ENCODE assay signal across 16 cellular contexts in genomic region chr3:48248095-48248863, GRCh38. TPM values are rescaled to one million over a fixed set of nuclear protein-coding genes. Genes with fewer than 3 reads are reported as not detected.
DNase-seq lines count a peak whose midpoint lies in the region; ATAC-seq, FAIRE-seq and TF ChIP-seq lines count a peak whose summit lies in the region.
"Had no signal": no experiment of that assay in that cellular context is flagged by ENCODE, and none has a peak within 500 bp of the region (broad histone marks: within the 10 kb centered on the region; RNA-seq: fewer than 3 reads in every experiment).

No MANE protein-coding gene starts in this region.

- no peak for FAIRE-seq in HepG2 (lab: Jason Lieb, UNC)
- FAIRE-seq: small intestine had no signal

- no peak overlapping the region for H3K27ac ChIP-seq in HepG2 (ENCODE audit: extremely low read length, insufficient read depth, low read length)
- H3K27ac ChIP-seq in right lobe of liver = no peak overlapping the region
- H3K27ac ChIP-seq: BLaER1, body of pancreas had no signal

- DNase-seq in HepG2 (ENCODE audit: low spot score) (no peak), right lobe of liver (no peak), fibroblast of the aortic adventitia (ENCODE audit: low read depth) (peak; percentile 59), NCI-H748 treated with DMSO at 0.1 percent for 48 hours (lab: John Stamatoyannopoulos, UW) (no peak), COR-L47 (lab: John Stamatoyannopoulos, UW) (no peak)
- DNase-seq in effector CD4-positive, alpha-beta T cell = no peak
- DNase-seq: body of pancreas, H9, KG1, NCI-H1436, NCI-H446 treated with DMSO at 0.1 percent for 48 hours, nucleus accumbens, small intestine had no signal

- H3K4me2 ChIP-seq in HepG2 (ENCODE audit: low read depth, low read length) = no peak overlapping the region
- H3K4me2 ChIP-seq: BLaER1 had no signal

- BruUV-seq in HepG2 (replicated peaks; lab: Mats Ljungman, UMichigan) = TSS peak; percentile 38

- no peak overlapping the region for H2AFZ ChIP-seq in HepG2 (ENCODE audit: low read length)

- H3K79me2 ChIP-seq in HepG2 (ENCODE audit: insufficient read depth, low read length) = no peaks in the 10 kb centered on the region

- TF ChIP-seq POLR2A in HepG2 (IDR thresholded peaks at IDR 0.05; ENCODE audit: insufficient read depth in 1 of 2, low read depth in 2 of 2, low read length in 2 of 2) = no peak
- no peak for TF ChIP-seq POLR2A in right lobe of liver (IDR thresholded peaks at IDR 0.05)

- peaks cover 1 to 5% of the 10 kb centered on the region in 2 experiments; a peak in 2 of 5 replicates for H3K36me3 ChIP-seq in HepG2 (replicated peaks in 1 of 2; ENCODE audit: control insufficient read depth in 1 of 2, insufficient read depth in 2 of 2, low read length in 2 of 2)
- peaks cover 0 to 11% (median 0%) of the 10 kb centered on the region in 4 donors for H3K36me3 ChIP-seq in right lobe of liver

- no peak overlapping the region for H3K4me3 ChIP-seq in HepG2 (replicated peaks in 1 of 3; ENCODE audit: insufficient read depth in 1 of 3, low read depth in 2 of 3, low read length in 3 of 3)
- H3K4me3 ChIP-seq in right lobe of liver = no peak overlapping the region
- no peak overlapping the region for H3K4me3 ChIP-seq in fibroblast of the aortic adventitia (ENCODE audit: low read depth, low read length)
- H3K4me3 ChIP-seq: BLaER1, body of pancreas had no signal

- in situ Hi-C loops in HepG2 (cut with HindIII; ENCODE audit: extremely low pct_ligation_motif_present, low pct_unique_long_range_greater_than_20kb) = no loop called here

- WGBS in HepG2 (ENCODE audit: low lambda C conversion rate) = 97% methylated on average over 4 of the region's 4 CpGs
- WGBS in right lobe of liver (ENCODE audit: insufficient coverage, low coverage, low lambda C conversion rate, missing lambda C conversion rate) = 90% methylated on average over 4 of the region's 4 CpGs

- ATAC-seq in HepG2 = no peak
- no peak for ATAC-seq in right lobe of liver
- ATAC-seq in SK-N-SH treated with all-trans-retinoic acid at 6 μM for 48 hours = peak; percentile 16; the same call in 1 of the 3 replicates
- no peak for ATAC-seq in HG02759 (IDR thresholded peaks at IDR 0.05; ENCODE audit: unreplicated experiment)
- ATAC-seq: body of pancreas had no signal

- TF ChIP-seq EP300 in HepG2 (IDR thresholded peaks at IDR 0.05; ENCODE audit: low read depth in 2 of 2, low read length in 2 of 2) (no peak), HepG2 (CRISPR knock-in tag; IDR thresholded peaks at IDR 0.05; ENCODE audit: borderline replicate concordance) (no peak)

- no peak for TF ChIP-seq CTCF in HepG2 (CRISPR knock-in tag; IDR thresholded peaks at IDR 0.05)
- TF ChIP-seq CTCF in right lobe of liver (IDR thresholded peaks at IDR 0.05) = no peak
- TF ChIP-seq CTCF in fibroblast of the aortic adventitia (IDR thresholded peaks at IDR 0.05; ENCODE audit: insufficient read depth, low read length) = no peak

- no peak for TF ChIP-seq RAD21 in HepG2 (CRISPR knock-in tag; IDR thresholded peaks at IDR 0.05)

- H4K20me1 ChIP-seq in HepG2 (ENCODE audit: insufficient read depth, low read length) = no peaks in the 10 kb centered on the region
- H4K20me1 ChIP-seq: BLaER1 had no signal

- intact Hi-C loops in HepG2 (cut with micrococcal nuclease; ENCODE audit: unreplicated experiment) = no loop called here
- intact Hi-C loops in right lobe of liver (cut with DNase I) = no loop called here

- H3K9me3 ChIP-seq in HepG2 (ENCODE audit: low read length) (no peaks in the 10 kb centered on the region), right lobe of liver (no peaks in the 10 kb centered on the region)
- H3K9me3 ChIP-seq: BLaER1, body of pancreas had no signal

- CTCF ChIA-PET in HepG2 (lab: Yijun Ruan, JAX; ENCODE audit: low intra/inter-chr PET ratio, low total read pairs) = no interaction called here

- no peak overlapping the region for H3K9ac ChIP-seq in HepG2 (ENCODE audit: insufficient read depth, low read depth, low read length)
- H3K9ac ChIP-seq: BLaER1 had no signal

- H3K27me3 ChIP-seq in HepG2 (ENCODE audit: control insufficient read depth in 1 of 2, insufficient read depth in 2 of 2, low read length in 2 of 2) (no peaks in the 10 kb centered on the region), right lobe of liver (no peaks in the 10 kb centered on the region)
- H3K27me3 ChIP-seq: BLaER1, body of pancreas had no signal

- POLR2A ChIA-PET in HepG2 (lab: Yijun Ruan, JAX) = no interaction called here

- H3K4me1 ChIP-seq in HepG2 (ENCODE audit: insufficient read depth, low read length) (0 out of 2 replicates have a peak, but pooled peaks cover 7% of the 10 kb centered on the region), right lobe of liver (no peaks in the 10 kb centered on the region)
- H3K4me1 ChIP-seq: body of pancreas had no signal

RNA-seq across cellular contexts. Expression of gene ZNF589, which starts 7.4 kb away (rescaled TPM):
- total RNA-seq in HepG2 (2016; rRNA removed; fragmentation: Illumina TruSeq; extraction: Trizol) (5.6 and 7.3 TPM in 2 replicates), right lobe of liver (1 to 10 TPM; 2.2 to 3.6 (median 2.5) TPM), fibroblast of the aortic adventitia (ENCODE audit: low replicate concordance) (5.6 and 8.6 TPM in 2 replicates)
- total RNA-seq in HepG2 (2016; cell fraction: cytosol; rRNA removed; fragmentation: Illumina TruSeq; extraction: Trizol; ENCODE audit: low read depth) = 0.44 and 0.81 TPM in 2 replicates
- 5.3 and 6.9 TPM in 2 replicates for total RNA-seq in HepG2 (2016; cell fraction: insoluble cytoplasmic fraction; rRNA removed; fragmentation: Illumina TruSeq; extraction: Trizol)
- total RNA-seq in HepG2 (2016; cell fraction: membrane; rRNA removed; fragmentation: Illumina TruSeq; extraction: Trizol) = 1.4 and 1.7 TPM in 2 replicates
- 10.3 and 12.0 TPM in 2 replicates for total RNA-seq in HepG2 (2016; cell fraction: nucleus; rRNA removed; fragmentation: Illumina TruSeq; extraction: Trizol)
- 5.8 and 7.2 TPM in 2 replicates for polyA plus RNA-seq in HepG2 (2011; rRNA removed)
- 2.5 and 3.9 TPM in 2 replicates for polyA plus RNA-seq in HepG2 (2011; cell fraction: cytosol; rRNA removed)
- polyA plus RNA-seq in HepG2 (2011; cell fraction: nucleus; rRNA removed) = 15.9 and 20.4 TPM in 2 replicates
- 5.9 and 7.4 TPM in 2 replicates for polyA plus RNA-seq in HepG2 (2012)
- polyA plus RNA-seq in HepG2 (2016; cell fraction: cytosol; fragmentation: Illumina TruSeq; extraction: Trizol; ENCODE audit: low read depth) = 0.26 and 0.29 TPM in 2 replicates
- polyA plus RNA-seq in HepG2 (2016; cell fraction: insoluble cytoplasmic fraction; fragmentation: Illumina TruSeq; extraction: Trizol; ENCODE audit: low read depth) = 5.2 and 5.5 TPM in 2 replicates
- polyA plus RNA-seq in HepG2 (2016; cell fraction: membrane; fragmentation: Illumina TruSeq; extraction: Trizol; ENCODE audit: low read depth) = 0.94 and 1.2 TPM in 2 replicates
- 17.8 and 20.2 TPM in 2 replicates for polyA plus RNA-seq in HepG2 (2016; cell fraction: nucleus; fragmentation: Illumina TruSeq; extraction: Trizol; ENCODE audit: insufficient read depth, low read depth)
- polyA minus RNA-seq in HepG2 (2011; rRNA and poly(A)+ RNA removed; ENCODE audit: low replicate concordance) = 5.6 and 10.6 TPM in 2 replicates
- polyA minus RNA-seq in HepG2 (2011; cell fraction: cytosol; rRNA and poly(A)+ RNA removed) = 1.7 TPM in 2 replicates
- polyA minus RNA-seq in HepG2 (2011; cell fraction: nucleus; rRNA and poly(A)+ RNA removed) = 8.9 and 13.2 TPM in 2 replicates

RNA-seq across cellular contexts. Expression of gene CAMP, which starts 25.0 kb away (rescaled TPM):
- total RNA-seq in HepG2 (2016; rRNA removed; fragmentation: Illumina TruSeq; extraction: Trizol) = not detected in 2 replicates
- not detected in 2 replicates for total RNA-seq in HepG2 (2016; cell fraction: cytosol; rRNA removed; fragmentation: Illumina TruSeq; extraction: Trizol; ENCODE audit: low read depth)
- not detected in 2 replicates for total RNA-seq in HepG2 (2016; cell fraction: insoluble cytoplasmic fraction; rRNA removed; fragmentation: Illumina TruSeq; extraction: Trizol)
- not detected in 2 replicates for total RNA-seq in HepG2 (2016; cell fraction: membrane; rRNA removed; fragmentation: Illumina TruSeq; extraction: Trizol)
- total RNA-seq in HepG2 (2016; cell fraction: nucleus; rRNA removed; fragmentation: Illumina TruSeq; extraction: Trizol) = not detected in 2 replicates
- not detected in 2 replicates for polyA plus RNA-seq in HepG2 (2011; rRNA removed)
- polyA plus RNA-seq in HepG2 (2011; cell fraction: cytosol; rRNA removed) = not detected in 2 replicates
- not detected in 2 replicates for polyA plus RNA-seq in HepG2 (2011; cell fraction: nucleus; rRNA removed)
- polyA plus RNA-seq in HepG2 (2012) = not detected in 2 replicates
- polyA plus RNA-seq in HepG2 (2016; cell fraction: cytosol; fragmentation: Illumina TruSeq; extraction: Trizol; ENCODE audit: low read depth) = not detected in 2 replicates
- polyA plus RNA-seq in HepG2 (2016; cell fraction: insoluble cytoplasmic fraction; fragmentation: Illumina TruSeq; extraction: Trizol; ENCODE audit: low read depth) = not detected in 2 replicates
- polyA plus RNA-seq in HepG2 (2016; cell fraction: membrane; fragmentation: Illumina TruSeq; extraction: Trizol; ENCODE audit: low read depth) = not detected in 2 replicates
- polyA plus RNA-seq in HepG2 (2016; cell fraction: nucleus; fragmentation: Illumina TruSeq; extraction: Trizol; ENCODE audit: insufficient read depth, low read depth) = not detected in 2 replicates
- polyA minus RNA-seq in HepG2 (2011; rRNA and poly(A)+ RNA removed; ENCODE audit: low replicate concordance) = not detected in 2 replicates
- polyA minus RNA-seq in HepG2 (2011; cell fraction: cytosol; rRNA and poly(A)+ RNA removed) = not detected in 2 replicates
- not detected in 2 replicates for polyA minus RNA-seq in HepG2 (2011; cell fraction: nucleus; rRNA and poly(A)+ RNA removed)
- total RNA-seq in right lobe of liver = under 1 TPM in 2 of 6 experiments, not detected in 4; 0.46 to 0.50 TPM
- not detected in 2 replicates for total RNA-seq in fibroblast of the aortic adventitia (ENCODE audit: low replicate concordance)
- total RNA-seq: body of pancreas, H9 had no signal

RNA-seq across cellular contexts. Expression of gene NME6, which starts 52.9 kb away (rescaled TPM):
- 29.3 and 39.3 TPM in 2 replicates for total RNA-seq in HepG2 (2016; rRNA removed; fragmentation: Illumina TruSeq; extraction: Trizol)
- total RNA-seq in HepG2 (2016; cell fraction: cytosol; rRNA removed; fragmentation: Illumina TruSeq; extraction: Trizol; ENCODE audit: low read depth) = 16.7 and 19.9 TPM in 2 replicates
- 32.0 and 39.5 TPM in 2 replicates for total RNA-seq in HepG2 (2016; cell fraction: insoluble cytoplasmic fraction; rRNA removed; fragmentation: Illumina TruSeq; extraction: Trizol)
- 27.4 and 28.5 TPM in 2 replicates for total RNA-seq in HepG2 (2016; cell fraction: membrane; rRNA removed; fragmentation: Illumina TruSeq; extraction: Trizol)
- 12.5 and 20.5 TPM in 2 replicates for total RNA-seq in HepG2 (2016; cell fraction: nucleus; rRNA removed; fragmentation: Illumina TruSeq; extraction: Trizol)
- polyA plus RNA-seq in HepG2 (2011; rRNA removed) = 31.0 and 35.0 TPM in 2 replicates
- polyA plus RNA-seq in HepG2 (2011; cell fraction: cytosol; rRNA removed) = 35.2 and 38.2 TPM in 2 replicates
- polyA plus RNA-seq in HepG2 (2011; cell fraction: nucleus; rRNA removed) = 12.4 and 14.8 TPM in 2 replicates
- polyA plus RNA-seq in HepG2 (2012) = 13.5 and 14.8 TPM in 2 replicates
- 16.6 and 18.9 TPM in 2 replicates for polyA plus RNA-seq in HepG2 (2016; cell fraction: cytosol; fragmentation: Illumina TruSeq; extraction: Trizol; ENCODE audit: low read depth)
- 36.5 and 38.3 TPM in 2 replicates for polyA plus RNA-seq in HepG2 (2016; cell fraction: insoluble cytoplasmic fraction; fragmentation: Illumina TruSeq; extraction: Trizol; ENCODE audit: low read depth)
- polyA plus RNA-seq in HepG2 (2016; cell fraction: membrane; fragmentation: Illumina TruSeq; extraction: Trizol; ENCODE audit: low read depth) = 22.5 and 24.6 TPM in 2 replicates
- 26.6 and 28.5 TPM in 2 replicates for polyA plus RNA-seq in HepG2 (2016; cell fraction: nucleus; fragmentation: Illumina TruSeq; extraction: Trizol; ENCODE audit: insufficient read depth, low read depth)
- 33.9 and 58.1 TPM in 2 replicates for polyA minus RNA-seq in HepG2 (2011; rRNA and poly(A)+ RNA removed; ENCODE audit: low replicate concordance)
- 8.7 and 12.7 TPM in 2 replicates for polyA minus RNA-seq in HepG2 (2011; cell fraction: cytosol; rRNA and poly(A)+ RNA removed)
- polyA minus RNA-seq in HepG2 (2011; cell fraction: nucleus; rRNA and poly(A)+ RNA removed) = 15.2 and 16.3 TPM in 2 replicates
- total RNA-seq in right lobe of liver = 10 to 100 TPM in 5 of 6 experiments, 1 to 10 TPM in 1; 9.4 to 19.2 (median 13.5) TPM
- total RNA-seq in fibroblast of the aortic adventitia (ENCODE audit: low replicate concordance) = 22.4 and 22.7 TPM in 2 replicates
